Comparison of ENCODE assay signal across 11 cellular contexts in the genomic region with DNA sequence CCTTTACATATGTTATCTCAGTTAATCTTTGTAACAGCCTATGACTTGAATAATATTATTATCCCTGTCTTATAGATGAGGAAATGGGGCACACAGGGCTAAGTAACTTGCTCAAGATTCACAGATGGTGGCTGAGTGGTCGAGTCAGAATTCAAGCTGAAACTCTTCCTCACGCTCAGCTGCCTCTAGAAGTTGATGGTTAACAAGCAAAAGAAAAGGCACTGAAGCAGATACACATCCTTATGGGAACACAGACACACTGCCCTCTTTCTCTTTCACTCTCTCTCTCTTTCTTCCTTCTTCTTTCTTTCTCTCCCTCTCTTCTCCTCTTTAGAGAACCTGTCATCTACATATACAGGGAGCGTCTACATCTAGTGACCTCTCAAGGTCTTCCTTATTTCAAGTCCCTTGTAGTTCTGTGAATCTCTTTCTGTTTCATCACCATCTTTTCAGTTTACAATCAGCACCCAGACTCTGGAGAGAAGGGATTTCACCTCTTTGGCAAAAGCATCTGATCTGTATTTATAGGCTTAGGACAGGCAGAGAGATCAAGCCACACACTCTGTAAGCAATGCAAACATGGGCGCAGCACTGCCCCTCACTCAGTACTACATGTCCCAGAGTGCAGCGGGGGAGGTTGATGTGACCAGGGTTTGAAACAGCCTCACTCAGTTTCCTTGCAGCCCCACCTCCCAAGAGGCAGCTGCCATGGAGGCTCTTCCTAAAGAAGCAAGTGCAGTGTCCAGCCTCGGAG.
A peak's percentile ranks its signal among the peaks of the same experiment; 100 is the strongest.
DNase-seq lines count a peak whose midpoint lies in the region; ATAC-seq and TF ChIP-seq lines count a peak whose summit lies in the region.
"Had no signal": no experiment of that assay in that cellular context is flagged by ENCODE, and none has a peak within 500 bp of the region (broad histone marks: within the 10 kb centered on the region; RNA-seq: fewer than 3 reads in every experiment).

No MANE protein-coding gene starts in this region.

- POLR2A ChIA-PET in CD4-positive, alpha-beta memory T cell (lab: Charles Lee; ENCODE audit: partially characterized antibody) = no interaction called here

- no peaks in the 10 kb centered on the region for H3K9me3 Mint-ChIP-seq in progenitor cell of endocrine pancreas (ENCODE audit: low read depth)
- H3K9me3 Mint-ChIP-seq in CD4-positive, alpha-beta memory T cell = no peaks in the 10 kb centered on the region
- no peaks in the 10 kb centered on the region for H3K9me3 Mint-ChIP-seq in HFFc6

- DNase-seq in NCI-H748 (lab: John Stamatoyannopoulos, UW; ENCODE audit: unreplicated experiment) = peak; percentile 26
- DNase-seq in NCI-H748 treated with DMSO at 0.1 percent for 48 hours (lab: John Stamatoyannopoulos, UW) = no peak
- DNase-seq in NCI-H82 treated with DMSO at 0.1 percent for 48 hours (lab: John Stamatoyannopoulos, UW; ENCODE audit: unreplicated experiment) = peak; percentile 85
- no peak for DNase-seq in progenitor cell of endocrine pancreas (ENCODE audit: low spot score, unreplicated experiment)
- DNase-seq in CD4-positive, alpha-beta memory T cell = no peak
- DNase-seq in medulla oblongata (ENCODE audit: extremely low spot score) = no peak
- no peak for DNase-seq in HFFc6
- DNase-seq: Right ventricle myocardium superior; stimulated activated CD4-positive, alpha-beta T cell treated with anti-CD3 and anti-CD28 coated beads, Interleukin-1b, Interleukin-23, amount 100 ng/mL, for 48 hours had no signal

- no peaks in the 10 kb centered on the region for H3K27me3 Mint-ChIP-seq in progenitor cell of endocrine pancreas
- H3K27me3 Mint-ChIP-seq in CD4-positive, alpha-beta memory T cell = no peaks in the 10 kb centered on the region
- H3K27me3 Mint-ChIP-seq in HFFc6 (ENCODE audit: insufficient read depth) = no peaks in the 10 kb centered on the region; the same call in 1 of the 2 replicates

- TF ChIP-seq CTCF in progenitor cell of endocrine pancreas (IDR thresholded peaks at IDR 0.05; ENCODE audit: unreplicated experiment) (no peak), HFFc6 (IDR thresholded peaks at IDR 0.05) (no peak)

- H3K4me3 ChIP-seq in CD4-positive, alpha-beta memory T cell (ENCODE audit: low read length in 2 of 2) = no peak overlapping the region

- ATAC-seq in HG02642 (IDR thresholded peaks at IDR 0.05; ENCODE audit: poor library complexity, unreplicated experiment) = peak; percentile 81

- H3K27me3 ChIP-seq in CD4-positive, alpha-beta memory T cell (ENCODE audit: insufficient read depth, low read length) = no peaks in the 10 kb centered on the region

- no peak overlapping the region for H3K27ac ChIP-seq in CD4-positive, alpha-beta memory T cell (ENCODE audit: low read depth, low read length)
- H3K27ac ChIP-seq: HL-60 had no signal

- H3K36me3 Mint-ChIP-seq in progenitor cell of endocrine pancreas (ENCODE audit: insufficient read depth) = no peaks in the 10 kb centered on the region
- peaks cover 0 to 1% of the 10 kb centered on the region in 2 donors for H3K36me3 Mint-ChIP-seq in CD4-positive, alpha-beta memory T cell
- H3K36me3 Mint-ChIP-seq in HFFc6 (ENCODE audit: low read depth) = peaks cover 6% of the 10 kb centered on the region; the same call in 1 of the 2 replicates

- H3K4me1 Mint-ChIP-seq in progenitor cell of endocrine pancreas (ENCODE audit: low read depth) (peaks cover 9% of the 10 kb centered on the region), HFFc6 (ENCODE audit: low read depth) (peaks cover 28% of the 10 kb centered on the region)
- peaks cover 7 to 11% (median 7%) of the 10 kb centered on the region in 4 donors for H3K4me1 Mint-ChIP-seq in CD4-positive, alpha-beta memory T cell

- CTCF ChIA-PET in CD4-positive, alpha-beta memory T cell (lab: Charles Lee; ENCODE audit: partially characterized antibody) = interaction anchor here (1.0 to 1.1 kb wide), 2 partner anchors 11 to 74 kb away, joined by 3 read pairs; no protein-coding TSS in a partner anchor

- H3K9me3 ChIP-seq in CD4-positive, alpha-beta memory T cell (ENCODE audit: control insufficient read depth in 1 of 2, low read length in 2 of 2) = no peaks in the 10 kb centered on the region

- H3K36me3 ChIP-seq in CD4-positive, alpha-beta memory T cell (ENCODE audit: insufficient read depth, low read length) = no peaks in the 10 kb centered on the region

- intact Hi-C loops in CD4-positive, alpha-beta memory T cell (cut with micrococcal nuclease) = no loop called here

- peak overlapping the region; percentile 1 for H3K27ac Mint-ChIP-seq in progenitor cell of endocrine pancreas
- H3K27ac Mint-ChIP-seq in CD4-positive, alpha-beta memory T cell = peak overlapping the region in 3 of 7 donors; percentile 1 to 43 (median 2)
- no peak overlapping the region; the same call in 1 of the 2 replicates for H3K27ac Mint-ChIP-seq in HFFc6

- no peaks in the 10 kb centered on the region for H3K4me1 ChIP-seq in CD4-positive, alpha-beta memory T cell (ENCODE audit: insufficient read depth, low read length)

- H3K4me3 Mint-ChIP-seq in progenitor cell of endocrine pancreas (ENCODE audit: low read depth) (no peak overlapping the region), HFFc6 (no peak overlapping the region)
- no peak overlapping the region for H3K4me3 Mint-ChIP-seq in CD4-positive, alpha-beta memory T cell

Comparison
In these comparisons a context has a peak if more than half of its experiments do, and no peak if none do; other contexts are left out.
1. DNase-seq: peak in NCI-H748 (single experiment) and NCI-H82 treated with DMSO at 0.1 percent for 48 hours (single experiment); none in NCI-H748 treated with DMSO at 0.1 percent for 48 hours (single experiment), progenitor cell of endocrine pancreas (single experiment), CD4-positive, alpha-beta memory T cell (0 of 5), medulla oblongata (single experiment) and HFFc6 (single experiment).